ENCODE assay signal across 26 cellular contexts in genomic region chr4:39820186-39820585, GRCh38.
A peak's percentile ranks its signal among the peaks of the same experiment; 100 is the strongest.
DNase-seq lines count a peak whose midpoint lies in the region; ATAC-seq, FAIRE-seq and TF ChIP-seq lines count a peak whose summit lies in the region.
"Had no signal": no experiment of that assay in that cellular context is flagged by ENCODE, and none has a peak within 500 bp of the region (broad histone marks: within the 10 kb centered on the region; RNA-seq: fewer than 3 reads in every experiment).

No MANE protein-coding gene starts in this region.

- peaks cover 3% of the 10 kb centered on the region for H3K4me1 Mint-ChIP-seq in activated CD8-positive, alpha-beta T cell treated with anti-CD3 and anti-CD28 coated beads, Interleukin-2, amount 10 ng/mL, durations not matched to agents 7 days and 5 days (ENCODE audit: low read depth)
- H3K4me1 Mint-ChIP-seq in activated CD8-positive, alpha-beta T cell treated with anti-CD3 and anti-CD28 coated beads for 36 hours (ENCODE audit: low read depth): no peaks in the 10 kb centered on the region
- peaks cover 2% of the 10 kb centered on the region for H3K4me1 Mint-ChIP-seq in progenitor cell of endocrine pancreas (ENCODE audit: low read depth)
- H3K4me1 Mint-ChIP-seq: B cell had no signal

- dilution Hi-C loops in endothelial cell of umbilical vein (cut with MboI; ENCODE audit: extremely low pct_ligation_motif_present, low sequenced_read_pairs): no loop called here

- no peaks in the 10 kb centered on the region for H4K20me1 ChIP-seq in endothelial cell of umbilical vein (replicated peaks; ENCODE audit: control insufficient read depth, extremely low read depth, insufficient read depth, low read length)

- H3K9me3 ChIP-seq in endothelial cell of umbilical vein (replicated peaks; ENCODE audit: control insufficient read depth, insufficient read depth, low read length): no peaks in the 10 kb centered on the region
- H3K9me3 ChIP-seq: A549, adrenal gland, spleen, stomach had no signal

- H3K27ac Mint-ChIP-seq in activated CD8-positive, alpha-beta T cell treated with anti-CD3 and anti-CD28 coated beads, Interleukin-2, amount 10 ng/mL, durations not matched to agents 7 days and 5 days: peak overlapping the region; percentile 8
- no peak overlapping the region for H3K27ac Mint-ChIP-seq in activated CD8-positive, alpha-beta T cell treated with anti-CD3 and anti-CD28 coated beads for 36 hours
- H3K27ac Mint-ChIP-seq in progenitor cell of endocrine pancreas: peak overlapping the region; percentile 10
- H3K27ac Mint-ChIP-seq: B cell had no signal

- DNase-seq in activated CD8-positive, alpha-beta T cell treated with anti-CD3 and anti-CD28 coated beads, Interleukin-2, amount 10 ng/mL, durations not matched to agents 7 days and 5 days: no peak
- DNase-seq in activated CD8-positive, alpha-beta T cell treated with anti-CD3 and anti-CD28 coated beads for 36 hours: no peak
- DNase-seq in NCI-H69 (lab: John Stamatoyannopoulos, UW): peak; percentile 44
- peak; percentile 92 for DNase-seq in endothelial cell of umbilical vein (ENCODE audit: low read depth, low spot score)
- no peak for DNase-seq in progenitor cell of endocrine pancreas (ENCODE audit: low spot score, unreplicated experiment)
- DNase-seq in NCI-H1694 (lab: John Stamatoyannopoulos, UW): no peak
- no peak for DNase-seq in effector CD8-positive, alpha-beta T cell (lab: John Stamatoyannopoulos, UW)
- DNase-seq: activated CD4-positive, alpha-beta T cell treated with anti-CD3 and anti-CD28 coated beads for 48 hours; brain microvascular endothelial cell; DMS79 treated with DMSO at 0.1 percent for 48 hours; head of caudate nucleus; left ventricle myocardium superior; NCI-H1092; NCI-H2029; nucleus accumbens; PC-9; SIG-M5; spleen; stimulated activated CD4-positive, alpha-beta T cell treated with anti-CD3 and anti-CD28 coated beads, Interleukin-4, amount 100 ng/mL, for 24 hours; stomach; trophoblast cell had no signal

- peak overlapping the region; percentile 72 for H2AFZ ChIP-seq in endothelial cell of umbilical vein (ENCODE audit: low read depth, low read length)
- H2AFZ ChIP-seq: PC-9 had no signal

- no peaks in the 10 kb centered on the region for H3K79me2 ChIP-seq in endothelial cell of umbilical vein (ENCODE audit: control insufficient read depth, insufficient read depth, low read length)

- no peaks in the 10 kb centered on the region for H3K9me1 ChIP-seq in endothelial cell of umbilical vein (replicated peaks; ENCODE audit: control insufficient read depth, extremely low read depth, insufficient read depth, low read length)

- peak overlapping the region; percentile 84 for H3K4me2 ChIP-seq in endothelial cell of umbilical vein (ENCODE audit: insufficient read depth, low read length)
- H3K4me2 ChIP-seq: A549, PC-9 had no signal

- ATAC-seq in activated CD8-positive, alpha-beta T cell treated with anti-CD3 and anti-CD28 coated beads, Interleukin-2, amount 10 ng/mL, durations not matched to agents 7 days and 5 days: no peak
- ATAC-seq in activated CD8-positive, alpha-beta T cell treated with anti-CD3 and anti-CD28 coated beads for 36 hours: no peak
- ATAC-seq in GM19351 (IDR thresholded peaks at IDR 0.05; ENCODE audit: unreplicated experiment): no peak
- ATAC-seq: A549, left ventricle myocardium superior had no signal

- H3K27me3 Mint-ChIP-seq in activated CD8-positive, alpha-beta T cell treated with anti-CD3 and anti-CD28 coated beads, Interleukin-2, amount 10 ng/mL, durations not matched to agents 7 days and 5 days (ENCODE audit: low read depth): no peaks in the 10 kb centered on the region
- no peaks in the 10 kb centered on the region for H3K27me3 Mint-ChIP-seq in activated CD8-positive, alpha-beta T cell treated with anti-CD3 and anti-CD28 coated beads for 36 hours
- H3K27me3 Mint-ChIP-seq in progenitor cell of endocrine pancreas: no peaks in the 10 kb centered on the region
- H3K27me3 Mint-ChIP-seq: B cell had no signal

- no peak for TF ChIP-seq POLR2A in endothelial cell of umbilical vein (IDR thresholded peaks at IDR 0.05; ENCODE audit: low read depth, low read length)

- peak overlapping the region; percentile 88 for H3K27ac ChIP-seq in endothelial cell of umbilical vein (ENCODE audit: insufficient read depth, low read depth, low read length)
- H3K27ac ChIP-seq: A549, adrenal gland, brain microvascular endothelial cell, coronary artery, PC-9, spleen, stomach had no signal

- no peak for TF ChIP-seq CTCF in activated CD8-positive, alpha-beta T cell treated with anti-CD3 and anti-CD28 coated beads for 36 hours (IDR thresholded peaks at IDR 0.05)
- TF ChIP-seq CTCF in endothelial cell of umbilical vein (IDR thresholded peaks at IDR 0.05; ENCODE audit: extremely low read depth in 1 of 2, insufficient read depth in 1 of 2, low read depth in 1 of 2, low read length in 2 of 2) (no peak), progenitor cell of endocrine pancreas (IDR thresholded peaks at IDR 0.05; ENCODE audit: unreplicated experiment) (no peak)

- peaks cover 16% of the 10 kb centered on the region for H3K4me1 ChIP-seq in endothelial cell of umbilical vein (ENCODE audit: control insufficient read depth, extremely low read depth, insufficient read depth, low read length)
- H3K4me1 ChIP-seq: stomach had no signal

- intact Hi-C loops in activated CD8-positive, alpha-beta T cell treated with anti-CD3 and anti-CD28 coated beads for 36 hours (cut with micrococcal nuclease): no loop called here
- intact Hi-C loops in endothelial cell of umbilical vein (cut with micrococcal nuclease): loop anchor here (2.0 to 5.0 kb wide), 3 partner anchors 43 to 157 kb away; partner anchors contain the start of genes PDS5A and UBE2K

- FAIRE-seq in endothelial cell of umbilical vein (lab: Jason Lieb, UNC): peak; percentile 89
- FAIRE-seq: A549 had no signal

- peak overlapping the region in 1 of 3 experiments; percentile 35 for H3K4me3 ChIP-seq in endothelial cell of umbilical vein (replicated peaks in 1 of 3; ENCODE audit: insufficient read depth in 1 of 3, low read depth in 1 of 3, low read length in 3 of 3)
- H3K4me3 ChIP-seq: A549, adrenal gland, coronary artery, PC-9, spleen, stomach had no signal

- no peaks in the 10 kb centered on the region for H3K27me3 ChIP-seq in endothelial cell of umbilical vein (ENCODE audit: control insufficient read depth in 2 of 2, insufficient read depth in 2 of 2, low read length in 2 of 2)
- H3K27me3 ChIP-seq: adrenal gland, brain microvascular endothelial cell, spleen, stomach had no signal

- no peaks in the 10 kb centered on the region for H3K9me3 Mint-ChIP-seq in activated CD8-positive, alpha-beta T cell treated with anti-CD3 and anti-CD28 coated beads, Interleukin-2, amount 10 ng/mL, durations not matched to agents 7 days and 5 days (ENCODE audit: insufficient read depth)
- H3K9me3 Mint-ChIP-seq in activated CD8-positive, alpha-beta T cell treated with anti-CD3 and anti-CD28 coated beads for 36 hours: no peaks in the 10 kb centered on the region
- no peaks in the 10 kb centered on the region for H3K9me3 Mint-ChIP-seq in progenitor cell of endocrine pancreas (ENCODE audit: low read depth)

- H3K4me3 Mint-ChIP-seq in activated CD8-positive, alpha-beta T cell treated with anti-CD3 and anti-CD28 coated beads, Interleukin-2, amount 10 ng/mL, durations not matched to agents 7 days and 5 days: no peak overlapping the region
- H3K4me3 Mint-ChIP-seq in activated CD8-positive, alpha-beta T cell treated with anti-CD3 and anti-CD28 coated beads for 36 hours: no peak overlapping the region
- no peak overlapping the region for H3K4me3 Mint-ChIP-seq in progenitor cell of endocrine pancreas (ENCODE audit: low read depth)
- H3K4me3 Mint-ChIP-seq: B cell had no signal

- POLR2A ChIA-PET in activated CD8-positive, alpha-beta T cell treated with anti-CD3 and anti-CD28 coated beads, Interleukin-2, amount 10 ng/mL, durations not matched to agents 7 days and 5 days (lab: Charles Lee): no interaction called here
- POLR2A ChIA-PET in activated CD8-positive, alpha-beta T cell treated with anti-CD3 and anti-CD28 coated beads for 36 hours (lab: Charles Lee): no interaction called here
- POLR2A ChIA-PET in endothelial cell of umbilical vein (lab: Charles Lee): no interaction called here

- BruUV-seq in endothelial cell of umbilical vein (replicated peaks; lab: Mats Ljungman, UMichigan): no TSS peak

- peaks cover 2 to 3% of the 10 kb centered on the region in 2 experiments for H3K36me3 ChIP-seq in endothelial cell of umbilical vein (ENCODE audit: control insufficient read depth in 2 of 2, extremely low read depth in 1 of 2, insufficient read depth in 2 of 2, low read length in 2 of 2)
- H3K36me3 ChIP-seq: adrenal gland had no signal

- H3K36me3 Mint-ChIP-seq in activated CD8-positive, alpha-beta T cell treated with anti-CD3 and anti-CD28 coated beads, Interleukin-2, amount 10 ng/mL, durations not matched to agents 7 days and 5 days (ENCODE audit: low read depth): peaks cover 22% of the 10 kb centered on the region
- peaks cover 12% of the 10 kb centered on the region for H3K36me3 Mint-ChIP-seq in activated CD8-positive, alpha-beta T cell treated with anti-CD3 and anti-CD28 coated beads for 36 hours (ENCODE audit: low read depth)
- H3K36me3 Mint-ChIP-seq in progenitor cell of endocrine pancreas (ENCODE audit: insufficient read depth): peaks cover 12% of the 10 kb centered on the region

- H3K9ac ChIP-seq in endothelial cell of umbilical vein (replicated peaks; ENCODE audit: extremely low read depth, insufficient read depth, low read length): peak overlapping the region; percentile 34

- CTCF ChIA-PET in activated CD8-positive, alpha-beta T cell treated with anti-CD3 and anti-CD28 coated beads, Interleukin-2, amount 10 ng/mL, durations not matched to agents 7 days and 5 days (lab: Charles Lee): no interaction called here
- CTCF ChIA-PET in activated CD8-positive, alpha-beta T cell treated with anti-CD3 and anti-CD28 coated beads for 36 hours (lab: Charles Lee): no interaction called here
- CTCF ChIA-PET in endothelial cell of umbilical vein (lab: Charles Lee): interaction anchor here (1.4 to 1.6 kb wide), 2 partner anchors 9 kb away, joined by 3 to 4 read pairs; no protein-coding TSS in a partner anchor

TF ChIP-seq in endothelial cell of umbilical vein, 7 proteins besides CTCF, POLR2A, EP300 and RAD21:
- TF ChIP-seq JUN (IDR thresholded peaks at IDR 0.05; ENCODE audit: borderline replicate concordance, insufficient read depth, insufficient read length, low read depth) (peak; percentile 56), EZH2 (IDR thresholded peaks at IDR 0.05; ENCODE audit: borderline replicate concordance, low read depth, low read length, severe bottlenecking) (no peak), POLR2AphosphoS5 (IDR thresholded peaks at IDR 0.05; ENCODE audit: insufficient read depth, low read depth, low read length) (peak; percentile 38), FOS (IDR thresholded peaks at IDR 0.05; ENCODE audit: borderline replicate concordance, insufficient read depth, low read length) (peak; percentile 56), MYC (IDR thresholded peaks at IDR 0.05; ENCODE audit: low read depth, low read length) (no peak), GATA2 (IDR thresholded peaks at IDR 0.05; ENCODE audit: insufficient read depth, insufficient read length, low read depth, low read length) (no peak)

Comparison
In these comparisons a context has a peak if more than half of its experiments do, and no peak if none do; other contexts are left out.
1. DNase-seq: peak in NCI-H69 (single experiment) and endothelial cell of umbilical vein (single experiment); none in activated CD8-positive, alpha-beta T cell treated with anti-CD3 and anti-CD28 coated beads, Interleukin-2, amount 10 ng/mL, durations not matched to agents 7 days and 5 days (single experiment), activated CD8-positive, alpha-beta T cell treated with anti-CD3 and anti-CD28 coated beads for 36 hours (single experiment), progenitor cell of endocrine pancreas (single experiment), NCI-H1694 (single experiment) and effector CD8-positive, alpha-beta T cell (single experiment).